8 cellular contexts compared by ENCODE assay signal in genomic region chr1:152047607-152047953, GRCh38. TPM values are rescaled to one million over a fixed set of nuclear protein-coding genes. Genes with fewer than 3 reads are reported as not detected.
DNase-seq lines count a peak whose midpoint lies in the region; ATAC-seq and TF ChIP-seq lines count a peak whose summit lies in the region.

No MANE protein-coding gene starts in this region.

- H3K9me3 Mint-ChIP-seq in naive thymus-derived CD4-positive, alpha-beta T cell = no peaks in the 10 kb centered on the region

- no peak for TF ChIP-seq CTCF in GM12865 (IDR thresholded peaks at IDR 0.05; ENCODE audit: insufficient read depth, low read depth, low read length, missing control alignments)

- peak overlapping the region; percentile 81 for H3K27ac ChIP-seq in naive thymus-derived CD4-positive, alpha-beta T cell (ENCODE audit: low read depth, low read length)

- intact Hi-C loops in naive thymus-derived CD4-positive, alpha-beta T cell (cut with micrococcal nuclease) = loop anchor here in 1 of 2 donors (5.0 kb wide), 1 partner anchor 65 kb away; no protein-coding TSS in a partner anchor

- POLR2A ChIA-PET in naive thymus-derived CD4-positive, alpha-beta T cell (lab: Charles Lee) = interaction anchor here (0.7 to 7.2 kb wide), 5 partner anchors 12 to 138 kb away, joined by 3 to 90 read pairs (median 4); partner anchors contain the start of gene S100A11

- H3K4me1 ChIP-seq in naive thymus-derived CD4-positive, alpha-beta T cell (ENCODE audit: control insufficient read depth in 2 of 2, insufficient read depth in 2 of 2, low read length in 2 of 2) = peaks cover 19 to 21% of the 10 kb centered on the region in 2 donors

- CTCF ChIA-PET in naive thymus-derived CD4-positive, alpha-beta T cell (lab: Charles Lee) = interaction anchor here (1.9 to 4.2 kb wide), 3 partner anchors 13 to 138 kb away, joined by 5 to 27 read pairs (median 26); no protein-coding TSS in a partner anchor

- DNase-seq in GM12865 (ENCODE audit: low read depth) (no peak), dermis microvascular lymphatic vessel endothelial cell (ENCODE audit: low read depth in 2 of 2) (peak; percentile 20 to 72), GF-D8 (lab: John Stamatoyannopoulos, UW) (no peak), NCI-H345 treated with DMSO at 0.1 percent for 48 hours (lab: John Stamatoyannopoulos, UW; ENCODE audit: unreplicated experiment) (no peak), RKO (ENCODE audit: low spot score) (no peak), NCI-H1436 (lab: John Stamatoyannopoulos, UW) (no peak)
- DNase-seq in naive thymus-derived CD4-positive, alpha-beta T cell = peak in 1 of 9 donors; percentile 5

- peaks cover 21 to 51% (median 30%) of the 10 kb centered on the region in 7 donors for H3K4me1 Mint-ChIP-seq in naive thymus-derived CD4-positive, alpha-beta T cell

- peak overlapping the region; percentile 56 to 87 (median 77) for H3K4me3 Mint-ChIP-seq in naive thymus-derived CD4-positive, alpha-beta T cell

- H3K27me3 Mint-ChIP-seq in naive thymus-derived CD4-positive, alpha-beta T cell = peaks cover 0 to under 1% (median 0%) of the 10 kb centered on the region in 5 donors

- H3K27ac Mint-ChIP-seq in naive thymus-derived CD4-positive, alpha-beta T cell = peak overlapping the region; percentile 92 to 98 (median 98)

- H3K36me3 Mint-ChIP-seq in naive thymus-derived CD4-positive, alpha-beta T cell = peaks cover 0 to 2% (median 0%) of the 10 kb centered on the region in 5 donors

- no peak for ATAC-seq in naive thymus-derived CD4-positive, alpha-beta T cell

- no peaks in the 10 kb centered on the region for H3K27me3 ChIP-seq in naive thymus-derived CD4-positive, alpha-beta T cell (ENCODE audit: control insufficient read depth in 2 of 2, insufficient read depth in 2 of 2, low read length in 2 of 2)

- peak overlapping the region; percentile 37 for H3K4me3 ChIP-seq in GM12865 (ENCODE audit: low read depth, low read length)
- peak overlapping the region; percentile 10 for H3K4me3 ChIP-seq in naive thymus-derived CD4-positive, alpha-beta T cell (ENCODE audit: low read length)

- no peaks in the 10 kb centered on the region for H3K36me3 ChIP-seq in naive thymus-derived CD4-positive, alpha-beta T cell (ENCODE audit: control insufficient read depth in 2 of 3, insufficient read depth in 3 of 3, low read length in 3 of 3)

- no peaks in the 10 kb centered on the region for H3K9me3 ChIP-seq in naive thymus-derived CD4-positive, alpha-beta T cell (ENCODE audit: control insufficient read depth in 2 of 3, low read length in 3 of 3)

TF ChIP-seq in PFSK-1, 5 proteins besides CTCF, POLR2A, EP300 and RAD21:
- TF ChIP-seq REST (IDR thresholded peaks at IDR 0.05; ENCODE audit: insufficient read depth in 1 of 2, low read depth in 2 of 2, low read length in 2 of 2) (peak in 1 of 2 experiments; percentile 23; a peak in 1 of 4 replicates), POLR2AphosphoS5 (IDR thresholded peaks at IDR 0.05; ENCODE audit: low read depth, low read length) (no peak), TAF1 (IDR thresholded peaks at IDR 0.05; ENCODE audit: borderline replicate concordance, insufficient read depth, low read length) (no peak), FOXP2 (optimal IDR thresholded peaks at IDR 0.05; ENCODE audit: borderline replicate concordance, extremely low read depth, extremely low read length, insufficient read depth) (no peak), SIN3A (IDR thresholded peaks at IDR 0.05; ENCODE audit: borderline replicate concordance, insufficient read depth, low read length) (peak; percentile 59; the same call in 1 of the 2 replicates)

RNA-seq across cellular contexts. Expression of gene S100A11, which starts 10.8 kb away (rescaled TPM):
- polyA plus RNA-seq in PFSK-1 (2012; ENCODE audit: insufficient read length, low read depth) = 1,164 TPM
- total RNA-seq in dermis microvascular lymphatic vessel endothelial cell = 17.1 and 23.1 TPM in 2 replicates
- 100 to 1,000 TPM in 2 of 5 experiments, 10 to 100 TPM in 3; 28.6 to 442 (median 96.5) TPM for total RNA-seq in naive thymus-derived CD4-positive, alpha-beta T cell
- polyA plus RNA-seq in naive thymus-derived CD4-positive, alpha-beta T cell = 100 to 1,000 TPM; 189 to 210 TPM

RNA-seq across cellular contexts. Expression of gene TCHHL1, which starts 41.3 kb away (rescaled TPM):
- polyA plus RNA-seq in PFSK-1 (2012; ENCODE audit: insufficient read length, low read depth) = not detected
- total RNA-seq in dermis microvascular lymphatic vessel endothelial cell = not detected in 2 replicates
- total RNA-seq in naive thymus-derived CD4-positive, alpha-beta T cell = not detected
- polyA plus RNA-seq in naive thymus-derived CD4-positive, alpha-beta T cell = not detected

RNA-seq across cellular contexts. Expression of gene S100A10, which starts 53.9 kb away (rescaled TPM):
- 256 TPM for polyA plus RNA-seq in PFSK-1 (2012; ENCODE audit: insufficient read length, low read depth)
- total RNA-seq in dermis microvascular lymphatic vessel endothelial cell = 114 and 126 TPM in 2 replicates
- 100 to 1,000 TPM; 131 to 361 (median 143) TPM for total RNA-seq in naive thymus-derived CD4-positive, alpha-beta T cell
- 100 to 1,000 TPM; 458 to 492 TPM for polyA plus RNA-seq in naive thymus-derived CD4-positive, alpha-beta T cell

Comparison
In these comparisons a context has a peak if more than half of its experiments do, and no peak if none do; other contexts are left out.
1. DNase-seq: peak in dermis microvascular lymphatic vessel endothelial cell (2 of 2); none in GM12865 (single experiment), GF-D8 (single experiment), NCI-H345 treated with DMSO at 0.1 percent for 48 hours (single experiment), RKO (single experiment) and NCI-H1436 (single experiment).